ENCODE assay signal across 12 cellular contexts in genomic region chr2:217900780-217901360, GRCh38.
DNase-seq lines count a peak whose midpoint lies in the region; TF ChIP-seq lines count a peak whose summit lies in the region.
"Had no signal": no experiment of that assay in that cellular context is flagged by ENCODE, and none has a peak within 500 bp of the region (broad histone marks: within the 10 kb centered on the region; RNA-seq: fewer than 3 reads in every experiment).

No MANE protein-coding gene starts in this region.

- 86 to 89% methylated on average over 7 of the region's 7 CpGs for WGBS in esophagus, 2 donors

- H3K27me3 ChIP-seq in esophagus (ENCODE audit: control insufficient read depth in 1 of 2, insufficient read depth in 2 of 2, low read length in 2 of 2) (no peaks in the 10 kb centered on the region), muscle layer of duodenum (ENCODE audit: low read depth, low read length) (no peaks in the 10 kb centered on the region)
- H3K27me3 ChIP-seq: dorsolateral prefrontal cortex had no signal

- H3K9me3 Mint-ChIP-seq in HFFc6: no peaks in the 10 kb centered on the region

- H3K9me3 ChIP-seq in esophagus (ENCODE audit: control insufficient read depth in 2 of 2, insufficient read depth in 1 of 2, low read depth in 1 of 2, low read length in 1 of 2) (no peaks in the 10 kb centered on the region), muscle layer of duodenum (ENCODE audit: control insufficient read depth in 1 of 2, low read length in 2 of 2) (no peaks in the 10 kb centered on the region)

- H3K27ac ChIP-seq in esophagus (ENCODE audit: low read depth in 2 of 2, low read length in 1 of 2): peak overlapping the region; percentile 73 to 79
- H3K27ac ChIP-seq in muscle layer of duodenum (ENCODE audit: low read length): peak overlapping the region; percentile 94
- peak overlapping the region; percentile 26 for H3K27ac ChIP-seq in substantia nigra (ENCODE audit: low read depth, low read length, poor library complexity, severe bottlenecking)
- H3K27ac ChIP-seq in caudate nucleus (ENCODE audit: low read depth, low read length): no peak overlapping the region

- H3K4me1 Mint-ChIP-seq in HFFc6 (ENCODE audit: low read depth): peaks cover 61% of the 10 kb centered on the region

- H3K27ac Mint-ChIP-seq in HFFc6: peak overlapping the region; percentile 25; the same call in 1 of the 2 replicates

- TF ChIP-seq CTCF in HFFc6 (IDR thresholded peaks at IDR 0.05) (no peak), GM10266 (IDR thresholded peaks at IDR 0.05; ENCODE audit: control insufficient read depth, insufficient read depth, low read depth, missing control alignments) (no peak)

- peaks cover 0 to 3% of the 10 kb centered on the region in 2 donors for H3K36me3 ChIP-seq in esophagus (ENCODE audit: control insufficient read depth in 2 of 2, insufficient read depth in 2 of 2, low read length in 1 of 2)
- peaks cover 25 to 33% of the 10 kb centered on the region in 2 donors for H3K36me3 ChIP-seq in muscle layer of duodenum (ENCODE audit: control insufficient read depth in 1 of 2, insufficient read depth in 2 of 2, low read length in 2 of 2)

- H3K4me3 ChIP-seq in esophagus (ENCODE audit: low read depth in 1 of 2, low read length in 2 of 2): no peak overlapping the region
- H3K4me3 ChIP-seq in muscle layer of duodenum (ENCODE audit: low read depth in 1 of 2, low read length in 2 of 2): no peak overlapping the region
- H3K4me3 ChIP-seq: dorsolateral prefrontal cortex had no signal

- peaks cover 8 to 54% of the 10 kb centered on the region in 2 donors for H3K4me1 ChIP-seq in esophagus (ENCODE audit: control insufficient read depth in 2 of 2, insufficient read depth in 2 of 2, low read length in 1 of 2)
- peaks cover 55 to 86% of the 10 kb centered on the region in 2 donors for H3K4me1 ChIP-seq in muscle layer of duodenum (ENCODE audit: control insufficient read depth in 1 of 2, insufficient read depth in 2 of 2, low read length in 2 of 2)

- DNase-seq in HFFc6 (no peak), substantia nigra (lab: John Stamatoyannopoulos, UW) (no peak), amniotic stem cell (lab: John Stamatoyannopoulos, UW) (no peak), SHP77 treated with DMSO at 0.1 percent for 48 hours (lab: John Stamatoyannopoulos, UW) (no peak), caudate nucleus (lab: John Stamatoyannopoulos, UW) (no peak), GM10266 (ENCODE audit: extremely low spot score) (no peak)
- DNase-seq: activated CD8-positive, alpha-beta memory T cell treated with anti-CD3 and anti-CD28 coated beads for 24 hours; dorsolateral prefrontal cortex; NCI-H526 treated with DMSO at 0.1 percent for 48 hours; PC-3 had no signal

- H3K27me3 Mint-ChIP-seq in HFFc6 (ENCODE audit: insufficient read depth): peaks cover 6% of the 10 kb centered on the region

- H3K36me3 Mint-ChIP-seq in HFFc6 (ENCODE audit: low read depth): peaks cover 29% of the 10 kb centered on the region

- peak overlapping the region; percentile 32; the same call in 1 of the 2 replicates for H3K4me3 Mint-ChIP-seq in HFFc6
